In the genomic region with DNA sequence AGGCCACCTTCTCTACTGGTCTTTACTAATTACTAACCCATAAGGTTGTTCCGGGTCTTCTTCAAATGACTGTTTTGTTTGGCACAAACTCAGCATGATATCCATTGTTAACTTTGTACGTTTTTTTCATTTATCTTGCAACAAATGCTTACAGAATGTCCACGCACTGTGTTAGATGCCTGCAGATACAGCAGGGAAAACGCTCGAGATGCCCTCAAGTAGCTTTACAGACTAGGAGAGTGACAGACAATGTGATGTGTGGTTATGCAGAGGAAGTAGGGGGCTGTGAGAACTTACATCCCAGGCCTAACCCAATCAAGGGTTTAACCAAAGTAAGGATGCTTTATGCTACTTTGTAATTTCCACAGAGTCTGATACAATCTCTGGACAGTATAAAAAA, we compare ENCODE assay signal across 8 cellular contexts. TPM values are rescaled to one million over a fixed set of nuclear protein-coding genes. Genes with fewer than 3 reads are reported as not detected.
DNase-seq lines count a peak whose midpoint lies in the region; ATAC-seq and TF ChIP-seq lines count a peak whose summit lies in the region.

No MANE protein-coding gene starts in this region.

- no peak for TF ChIP-seq CTCF in CD8-positive, alpha-beta T cell (IDR thresholded peaks at IDR 0.05)
- TF ChIP-seq CTCF in brain microvascular endothelial cell (IDR thresholded peaks at IDR 0.05; ENCODE audit: low read depth, low read length, missing control alignments): no peak

- intact Hi-C loops in CD8-positive, alpha-beta T cell (cut with DNase I, micrococcal nuclease): loop anchor here (5.0 to 10.0 kb wide), 5 partner anchors 35 to 1992 kb away; partner anchors contain the start of genes DNAJB11 (in 2 of the 2) and VPS8 (in 1 of the 2)

- no peaks in the 10 kb centered on the region for H3K36me3 ChIP-seq in CD8-positive, alpha-beta T cell (ENCODE audit: insufficient read depth, low read length)
- H3K36me3 ChIP-seq in KOPT-K1 (ENCODE audit: insufficient read depth, low read length): peaks cover 28% of the 10 kb centered on the region
- no peaks in the 10 kb centered on the region for H3K36me3 ChIP-seq in brain microvascular endothelial cell (replicated peaks)

- H3K36me3 Mint-ChIP-seq in CD8-positive, alpha-beta T cell: peaks cover 15% of the 10 kb centered on the region
- peaks cover 0 to 5% of the 10 kb centered on the region in 2 donors for H3K36me3 Mint-ChIP-seq in naive B cell

- peak overlapping the region; percentile 97 for H3K27ac Mint-ChIP-seq in CD8-positive, alpha-beta T cell
- H3K27ac Mint-ChIP-seq in naive B cell: peak overlapping the region; percentile 82 to 95 (median 89)

- in situ Hi-C loops in brain microvascular endothelial cell (cut with HindIII; ENCODE audit: low pct_ligation_motif_present, low sequenced_read_pairs): loop anchor here (25.0 kb wide), 1 partner anchor 195 kb away; the partner anchor contains the start of gene AHSG

- H3K27ac ChIP-seq in CD8-positive, alpha-beta T cell (ENCODE audit: low read depth, low read length): peak overlapping the region; percentile 89
- H3K27ac ChIP-seq in KOPT-K1 (ENCODE audit: low read depth, low read length, poor library complexity, severe bottlenecking): peak overlapping the region; percentile 95
- no peak overlapping the region for H3K27ac ChIP-seq in brain microvascular endothelial cell

- no peaks in the 10 kb centered on the region for H3K27me3 ChIP-seq in CD8-positive, alpha-beta T cell (ENCODE audit: insufficient read depth, low read length)
- no peaks in the 10 kb centered on the region for H3K27me3 ChIP-seq in brain microvascular endothelial cell (replicated peaks)

- POLR2A ChIA-PET in CD8-positive, alpha-beta T cell (lab: Charles Lee): interaction anchor here (1.3 to 3.9 kb wide), 2 partner anchors 12 to 23 kb away, joined by 4 to 59 read pairs; partner anchors contain the start of gene EIF4A2

- H3K4me1 ChIP-seq in CD8-positive, alpha-beta T cell (ENCODE audit: insufficient read depth, low read length): peaks cover 23% of the 10 kb centered on the region

- H3K9me3 ChIP-seq in CD8-positive, alpha-beta T cell (ENCODE audit: low read length): no peaks in the 10 kb centered on the region
- no peaks in the 10 kb centered on the region for H3K9me3 ChIP-seq in KOPT-K1 (ENCODE audit: insufficient read depth, low read length, poor library complexity, severe bottlenecking)

- no peak for DNase-seq in CD8-positive, alpha-beta T cell
- DNase-seq in brain microvascular endothelial cell (no peak), naive B cell (no peak), NCI-H1105 (lab: John Stamatoyannopoulos, UW) (no peak), NCI-H2081 (lab: John Stamatoyannopoulos, UW) (no peak), left lobe of liver (ENCODE audit: low spot score) (no peak), HK-2 (ENCODE audit: unreplicated experiment) (no peak)

- peak overlapping the region; percentile 97 for H3K4me3 Mint-ChIP-seq in CD8-positive, alpha-beta T cell
- peak overlapping the region; percentile 87 to 98 (median 97) for H3K4me3 Mint-ChIP-seq in naive B cell

- no peaks in the 10 kb centered on the region for H3K9me3 Mint-ChIP-seq in CD8-positive, alpha-beta T cell
- no peaks in the 10 kb centered on the region for H3K9me3 Mint-ChIP-seq in naive B cell

- H3K4me3 ChIP-seq in CD8-positive, alpha-beta T cell (ENCODE audit: low read depth, low read length): peak overlapping the region; percentile 81
- H3K4me3 ChIP-seq in brain microvascular endothelial cell (ENCODE audit: low read depth, low read length): peak overlapping the region; percentile 88

- H3K4me1 Mint-ChIP-seq in CD8-positive, alpha-beta T cell (ENCODE audit: low read depth): peaks cover 22% of the 10 kb centered on the region
- H3K4me1 Mint-ChIP-seq in naive B cell: peaks cover 5 to 30% (median 8%) of the 10 kb centered on the region in 3 donors

- ATAC-seq in CD8-positive, alpha-beta T cell: peak; percentile 24
- ATAC-seq in naive B cell (ENCODE audit: low read depth in 2 of 2) (no peak), left lobe of liver (no peak)

- no peaks in the 10 kb centered on the region for H3K27me3 Mint-ChIP-seq in CD8-positive, alpha-beta T cell (ENCODE audit: low read depth)
- H3K27me3 Mint-ChIP-seq in naive B cell: peaks cover 0 to 4% (median 0%) of the 10 kb centered on the region in 3 donors

- CTCF ChIA-PET in CD8-positive, alpha-beta T cell (lab: Charles Lee): interaction anchor here (1.2 to 2.2 kb wide), 3 partner anchors 9 to 192 kb away, joined by 3 to 14 read pairs (median 9); no protein-coding TSS in a partner anchor

RNA-seq across cellular contexts. Expression of gene RFC4, which starts 0.9 kb away (rescaled TPM):
- 10 to 100 TPM; 12.7 to 13.9 TPM for total RNA-seq in CD8-positive, alpha-beta T cell
- polyA plus RNA-seq in naive B cell (ENCODE audit: low read depth in 6 of 6): 10 to 100 TPM; 22.2 to 34.4 (median 25.0) TPM
- 7.1 TPM for total RNA-seq in left lobe of liver

RNA-seq across cellular contexts. Expression of gene EIF4A2, which starts 23.9 kb away (rescaled TPM):
- total RNA-seq in CD8-positive, alpha-beta T cell: 100 to 1,000 TPM; 934 to 978 TPM
- 100 to 1,000 TPM; 194 to 296 (median 243) TPM for polyA plus RNA-seq in naive B cell (ENCODE audit: low read depth in 6 of 6)
- 143 TPM for total RNA-seq in left lobe of liver

RNA-seq across cellular contexts. Expression of gene ADIPOQ, which starts 35.3 kb away (rescaled TPM):
- not detected for total RNA-seq in CD8-positive, alpha-beta T cell
- polyA plus RNA-seq in naive B cell (ENCODE audit: low read depth in 6 of 6): not detected
- total RNA-seq in left lobe of liver: not detected
